In genomic region chr18:44773640-44774155, GRCh38 we compare ENCODE assay signal across 22 cellular contexts.
"Had no signal": no experiment of that assay in that cellular context is flagged by ENCODE, and none has a peak within 500 bp of the region (broad histone marks: within the 10 kb centered on the region; RNA-seq: fewer than 3 reads in every experiment).

No MANE protein-coding gene starts in this region.

- H3K9ac ChIP-seq: neural progenitor cell had no signal

- H3K27me3 ChIP-seq: body of pancreas, neural progenitor cell had no signal

- H3K9me3 Mint-ChIP-seq: activated CD4-positive, alpha-beta memory T cell treated with anti-CD3 and anti-CD28 coated beads for 36 hours; neural progenitor cell had no signal

- ATAC-seq: body of pancreas, left lobe of liver, lower lobe of right lung, right cardiac atrium had no signal

- H3K27ac ChIP-seq: body of pancreas, lower lobe of right lung, neural progenitor cell, thoracic aorta had no signal

- H3K36me3 Mint-ChIP-seq: activated CD4-positive, alpha-beta memory T cell treated with anti-CD3 and anti-CD28 coated beads for 36 hours had no signal

- H3K4me3 ChIP-seq: body of pancreas, lower lobe of right lung, neural progenitor cell, thoracic aorta had no signal

- H3K36me3 ChIP-seq: lower lobe of right lung, neural progenitor cell, thoracic aorta had no signal

- DNase-seq: activated CD4-positive, alpha-beta memory T cell treated with anti-CD3 and anti-CD28 coated beads for 36 hours; activated CD4-positive, alpha-beta T cell treated with anti-CD3 and anti-CD28 coated beads, Interleukin-2, amount 10 ng/mL, durations not matched to agents 24 days and 14 days; activated CD4-positive, CD25-positive, alpha-beta regulatory T cell treated with anti-CD3 and anti-CD28 coated beads, Interleukin-2, amount 50 U/mL, for 72 hours; activated CD8-positive, alpha-beta memory T cell treated with anti-CD3 and anti-CD28 coated beads, Interleukin-2, amount 50 U/mL, for 4 hours; activated gamma-delta T cell treated with Interleukin-2 at 50 U/mL for 16 hours; activated naive CD4-positive, alpha-beta T cell treated with anti-CD3 and anti-CD28 coated beads, Interleukin-2, amount 50 U/mL, for 16 hours; activated T-cell treated with anti-CD3 and anti-CD28 coated beads, Interleukin-2, amount 50 U/mL, for 1 hour; anterior cingulate cortex; body of pancreas; dermis blood vessel endothelial cell; effector CD4-positive, alpha-beta T cell; kidney glomerular epithelial cell; lower lobe of right lung; mesendoderm; occipital lobe; right cardiac atrium; T-helper 2 cell; trophoblast cell had no signal

- H3K27ac Mint-ChIP-seq: activated CD4-positive, alpha-beta memory T cell treated with anti-CD3 and anti-CD28 coated beads for 36 hours; activated CD4-positive, alpha-beta T cell treated with anti-CD3 and anti-CD28 coated beads, Interleukin-2, amount 10 ng/mL, durations not matched to agents 24 days and 14 days; neural progenitor cell; stimulated activated naive CD8-positive, alpha-beta T cell treated with anti-CD3 and anti-CD28 coated beads, Interleukin-15, Interleukin-2, amounts not matched to agents 100 ng/mL and 50 ng/mL, for 24 hours had no signal

- H3K9me3 ChIP-seq: body of pancreas, lower lobe of right lung, thoracic aorta had no signal

- H3K4me3 Mint-ChIP-seq: activated CD4-positive, alpha-beta memory T cell treated with anti-CD3 and anti-CD28 coated beads for 36 hours; activated CD4-positive, alpha-beta T cell treated with anti-CD3 and anti-CD28 coated beads, Interleukin-2, amount 10 ng/mL, durations not matched to agents 24 days and 14 days; neural progenitor cell; stimulated activated naive CD8-positive, alpha-beta T cell treated with anti-CD3 and anti-CD28 coated beads, Interleukin-15, Interleukin-2, amounts not matched to agents 100 ng/mL and 50 ng/mL, for 24 hours had no signal
